ENCODE assay signal across 1 cellular context in genomic region chr16:2904100-2904921, GRCh38.
TF ChIP-seq lines count a peak whose summit lies in the region.

No MANE protein-coding gene starts in this region.

TF ChIP-seq in K562, 482 proteins besides CTCF, POLR2A, EP300 and RAD21 (continues in another document):
- TF ChIP-seq NCOA6 (IDR thresholded peaks at IDR 0.05) (no peak), SREBF1 (IDR thresholded peaks at IDR 0.05; ENCODE audit: borderline replicate concordance, low read depth, low read length) (no peak), DEAF1 (CRISPR knock-in tag; IDR thresholded peaks at IDR 0.05) (no peak), PHTF2 (CRISPR knock-in tag; IDR thresholded peaks at IDR 0.05) (no peak), ZNF318 (IDR thresholded peaks at IDR 0.05; ENCODE audit: borderline replicate concordance in 1 of 2, low read depth in 1 of 2) (no peak), ZNF282 (CRISPR knock-in tag; IDR thresholded peaks at IDR 0.05) (no peak), U2AF1 (optimal IDR thresholded peaks at IDR 0.05; ENCODE audit: low read depth, low read length) (no peak), TAL1 (IDR thresholded peaks at IDR 0.05) (no peak), ZBED1 (IDR thresholded peaks at IDR 0.05) (no peak), TCFL5 (CRISPR knock-in tag; conservative IDR thresholded peaks at IDR 0.05) (no peak), SRSF3 (IDR thresholded peaks at IDR 0.05; ENCODE audit: insufficient read depth, low read length) (no peak), HLTF (IDR thresholded peaks at IDR 0.05) (no peak), POLR2H (tag; IDR thresholded peaks at IDR 0.05; ENCODE audit: low read depth) (no peak), RNF2 (IDR thresholded peaks at IDR 0.05) (0 out of 2 replicates have a peak, but pooled peaks have one; percentile 18), THRA (IDR thresholded peaks at IDR 0.05) (no peak), ZNF449 (CRISPR knock-in tag; IDR thresholded peaks at IDR 0.05) (no peak), ZNF668 (CRISPR knock-in tag; IDR thresholded peaks at IDR 0.05) (no peak), AFF4 (CRISPR knock-in tag; IDR thresholded peaks at IDR 0.05) (0 out of 2 replicates have a peak, but pooled peaks have one; percentile 30), ZBTB7A (IDR thresholded peaks at IDR 0.05; ENCODE audit: borderline replicate concordance, control insufficient read depth, low read depth, low read length) (peak; percentile 66; the same call in 1 of the 2 replicates), ZBTB8A (IDR thresholded peaks at IDR 0.05; ENCODE audit: partially characterized antibody) (no peak), POLR3G (IDR thresholded peaks at IDR 0.05; ENCODE audit: extremely low read depth, insufficient read length, insufficient replicate concordance) (no peak), PCBP1 (IDR thresholded peaks at IDR 0.05; ENCODE audit: low read depth, low read length, poor library complexity, severe bottlenecking) (no peak), ZNF592 (IDR thresholded peaks at IDR 0.05) (peak; percentile 80), ARID4B (CRISPR knock-in tag; IDR thresholded peaks at IDR 0.05) (peak; percentile 67; the same call in 1 of the 2 replicates), PRPF4 (IDR thresholded peaks at IDR 0.05; ENCODE audit: insufficient read depth, low read depth, low read length, poor library complexity, severe bottlenecking) (no peak), SAP30 (IDR thresholded peaks at IDR 0.05; ENCODE audit: borderline replicate concordance, insufficient read depth, low read depth, low read length, poor library complexity, severe bottlenecking) (peak; percentile 52), SMARCE1 (IDR thresholded peaks at IDR 0.05) (no peak), ZNF12 (CRISPR knock-in tag; IDR thresholded peaks at IDR 0.05) (no peak; the same call in 1 of the 2 replicates), SAFB2 (IDR thresholded peaks at IDR 0.05; ENCODE audit: borderline replicate concordance, low read depth, low read length, severe bottlenecking) (no peak), RFX1 (IDR thresholded peaks at IDR 0.05) (no peak), ZFX (CRISPR knock-in tag; IDR thresholded peaks at IDR 0.05) (peak; percentile 86)
